Comparison of ENCODE assay signal across 1 cellular context in the genomic region with DNA sequence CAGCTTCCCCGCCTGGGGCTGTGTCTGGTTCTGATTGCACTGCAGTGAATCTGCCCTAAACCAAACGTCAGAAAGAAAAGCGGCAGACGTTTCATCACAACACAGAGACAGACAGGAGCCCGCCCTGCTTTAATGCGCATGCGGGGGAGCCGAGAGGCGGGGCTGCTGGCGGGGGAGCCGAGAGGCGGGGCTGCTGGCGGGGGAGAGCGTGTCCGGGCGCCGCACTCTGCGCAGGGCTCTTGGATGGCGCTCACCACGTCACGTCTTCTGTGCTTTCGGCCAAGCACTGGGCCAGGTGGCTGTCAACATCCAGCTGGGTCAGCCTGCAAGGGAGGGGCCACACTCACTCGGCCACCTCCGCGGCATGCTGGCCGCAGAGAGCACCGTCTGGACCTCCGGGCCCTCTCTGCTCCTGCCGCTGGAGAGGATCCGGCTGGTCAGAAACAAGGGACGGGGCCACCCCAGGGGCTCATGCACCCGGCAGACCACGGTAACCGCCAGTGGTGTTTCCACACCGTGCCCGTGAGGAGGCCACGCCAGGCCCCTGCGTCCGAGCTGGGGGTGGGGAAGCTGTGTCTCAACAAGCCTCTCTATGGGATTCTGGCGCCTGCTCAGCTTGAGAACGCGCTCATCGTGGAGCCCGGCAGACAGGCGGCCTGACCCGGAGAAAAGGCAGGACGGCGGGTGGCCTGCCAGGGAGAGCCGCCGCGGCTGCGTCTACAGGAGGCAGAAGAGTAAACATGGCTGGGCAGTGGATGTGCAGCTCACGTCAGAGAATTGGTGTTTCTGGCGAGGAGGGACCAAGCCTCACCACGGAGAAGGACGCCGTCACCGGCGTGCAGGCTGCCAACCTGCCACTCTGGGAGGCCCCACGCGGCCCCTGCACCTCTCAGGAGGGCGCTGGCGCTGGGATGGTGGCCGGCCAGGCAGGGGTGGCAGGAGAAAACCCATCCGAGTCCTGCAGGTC.
TF ChIP-seq lines count a peak whose summit lies in the region.

No MANE protein-coding gene starts in this region.

TF ChIP-seq in HepG2, 621 proteins besides CTCF, POLR2A, EP300 and RAD21 (continued from another document and continues in another):
- TF ChIP-seq, protein P1, sequence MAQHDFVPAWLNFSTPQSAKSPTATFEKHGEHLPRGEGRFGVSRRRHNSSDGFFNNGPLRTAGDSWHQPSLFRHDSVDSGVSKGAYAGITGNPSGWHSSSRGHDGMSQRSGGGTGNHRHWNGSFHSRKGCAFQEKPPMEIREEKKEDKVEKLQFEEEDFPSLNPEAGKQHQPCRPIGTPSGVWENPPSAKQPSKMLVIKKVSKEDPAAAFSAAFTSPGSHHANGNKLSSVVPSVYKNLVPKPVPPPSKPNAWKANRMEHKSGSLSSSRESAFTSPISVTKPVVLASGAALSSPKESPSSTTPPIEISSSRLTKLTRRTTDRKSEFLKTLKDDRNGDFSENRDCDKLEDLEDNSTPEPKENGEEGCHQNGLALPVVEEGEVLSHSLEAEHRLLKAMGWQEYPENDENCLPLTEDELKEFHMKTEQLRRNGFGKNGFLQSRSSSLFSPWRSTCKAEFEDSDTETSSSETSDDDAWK (CRISPR knock-in tag; IDR thresholded peaks at IDR 0.05): no peak
- no peak for TF ChIP-seq IRF9 (CRISPR knock-in tag; IDR thresholded peaks at IDR 0.05; ENCODE audit: borderline replicate concordance)
- TF ChIP-seq MXD1 (CRISPR knock-in tag; IDR thresholded peaks at IDR 0.05): peak; percentile 78; the same call in 1 of the 2 replicates
- TF ChIP-seq HIVEP1 (CRISPR knock-in tag; IDR thresholded peaks at IDR 0.05): no peak; the same call in none of the 2 replicates
- TF ChIP-seq HCFC1 (IDR thresholded peaks at IDR 0.05; ENCODE audit: low read depth, low read length): no peak
- peak; percentile 84; the same call in 1 of the 2 replicates for TF ChIP-seq HOXA3 (CRISPR knock-in tag; IDR thresholded peaks at IDR 0.05)
- no peak for TF ChIP-seq PRDM4 (CRISPR knock-in tag; IDR thresholded peaks at IDR 0.05; ENCODE audit: borderline replicate concordance)
- no peak for TF ChIP-seq TSC22D2 (CRISPR knock-in tag; IDR thresholded peaks at IDR 0.05; ENCODE audit: borderline replicate concordance)
- TF ChIP-seq MATR3 (CRISPR knock-in tag; IDR thresholded peaks at IDR 0.05): no peak
- TF ChIP-seq HNF4G (IDR thresholded peaks at IDR 0.05; ENCODE audit: borderline replicate concordance, low read depth, low read length): no peak
- TF ChIP-seq HNF4G (CRISPR knock-in tag; IDR thresholded peaks at IDR 0.05; ENCODE audit: borderline replicate concordance, low read depth): no peak
- no peak for TF ChIP-seq AFF4 (CRISPR knock-in tag; IDR thresholded peaks at IDR 0.05)
- TF ChIP-seq, protein P2, sequence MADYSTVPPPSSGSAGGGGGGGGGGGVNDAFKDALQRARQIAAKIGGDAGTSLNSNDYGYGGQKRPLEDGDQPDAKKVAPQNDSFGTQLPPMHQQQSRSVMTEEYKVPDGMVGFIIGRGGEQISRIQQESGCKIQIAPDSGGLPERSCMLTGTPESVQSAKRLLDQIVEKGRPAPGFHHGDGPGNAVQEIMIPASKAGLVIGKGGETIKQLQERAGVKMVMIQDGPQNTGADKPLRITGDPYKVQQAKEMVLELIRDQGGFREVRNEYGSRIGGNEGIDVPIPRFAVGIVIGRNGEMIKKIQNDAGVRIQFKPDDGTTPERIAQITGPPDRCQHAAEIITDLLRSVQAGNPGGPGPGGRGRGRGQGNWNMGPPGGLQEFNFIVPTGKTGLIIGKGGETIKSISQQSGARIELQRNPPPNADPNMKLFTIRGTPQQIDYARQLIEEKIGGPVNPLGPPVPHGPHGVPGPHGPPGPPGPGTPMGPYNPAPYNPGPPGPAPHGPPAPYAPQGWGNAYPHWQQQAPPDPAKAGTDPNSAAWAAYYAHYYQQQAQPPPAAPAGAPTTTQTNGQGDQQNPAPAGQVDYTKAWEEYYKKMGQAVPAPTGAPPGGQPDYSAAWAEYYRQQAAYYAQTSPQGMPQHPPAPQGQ (CRISPR knock-in tag; IDR thresholded peaks at IDR 0.05; ENCODE audit: borderline replicate concordance): no peak
- TF ChIP-seq HNF4A (CRISPR knock-in tag; IDR thresholded peaks at IDR 0.05): no peak
- TF ChIP-seq TFDP1 (CRISPR knock-in tag; IDR thresholded peaks at IDR 0.05; ENCODE audit: borderline replicate concordance): peak; percentile 40; the same call in 1 of the 2 replicates
- TF ChIP-seq ZNF512B (CRISPR knock-in tag; IDR thresholded peaks at IDR 0.05; ENCODE audit: borderline replicate concordance): no peak
- peak; percentile 65 for TF ChIP-seq POLR2AphosphoS5 (IDR thresholded peaks at IDR 0.05; ENCODE audit: low read depth, low read length)
- TF ChIP-seq GFI1 (CRISPR knock-in tag; IDR thresholded peaks at IDR 0.05; ENCODE audit: borderline replicate concordance): no peak
- no peak for TF ChIP-seq ZNF703 (CRISPR knock-in tag; IDR thresholded peaks at IDR 0.05; ENCODE audit: borderline replicate concordance)
- no peak for TF ChIP-seq GATA4 (IDR thresholded peaks at IDR 0.05; ENCODE audit: borderline replicate concordance, low read depth)
- TF ChIP-seq, protein P3, sequence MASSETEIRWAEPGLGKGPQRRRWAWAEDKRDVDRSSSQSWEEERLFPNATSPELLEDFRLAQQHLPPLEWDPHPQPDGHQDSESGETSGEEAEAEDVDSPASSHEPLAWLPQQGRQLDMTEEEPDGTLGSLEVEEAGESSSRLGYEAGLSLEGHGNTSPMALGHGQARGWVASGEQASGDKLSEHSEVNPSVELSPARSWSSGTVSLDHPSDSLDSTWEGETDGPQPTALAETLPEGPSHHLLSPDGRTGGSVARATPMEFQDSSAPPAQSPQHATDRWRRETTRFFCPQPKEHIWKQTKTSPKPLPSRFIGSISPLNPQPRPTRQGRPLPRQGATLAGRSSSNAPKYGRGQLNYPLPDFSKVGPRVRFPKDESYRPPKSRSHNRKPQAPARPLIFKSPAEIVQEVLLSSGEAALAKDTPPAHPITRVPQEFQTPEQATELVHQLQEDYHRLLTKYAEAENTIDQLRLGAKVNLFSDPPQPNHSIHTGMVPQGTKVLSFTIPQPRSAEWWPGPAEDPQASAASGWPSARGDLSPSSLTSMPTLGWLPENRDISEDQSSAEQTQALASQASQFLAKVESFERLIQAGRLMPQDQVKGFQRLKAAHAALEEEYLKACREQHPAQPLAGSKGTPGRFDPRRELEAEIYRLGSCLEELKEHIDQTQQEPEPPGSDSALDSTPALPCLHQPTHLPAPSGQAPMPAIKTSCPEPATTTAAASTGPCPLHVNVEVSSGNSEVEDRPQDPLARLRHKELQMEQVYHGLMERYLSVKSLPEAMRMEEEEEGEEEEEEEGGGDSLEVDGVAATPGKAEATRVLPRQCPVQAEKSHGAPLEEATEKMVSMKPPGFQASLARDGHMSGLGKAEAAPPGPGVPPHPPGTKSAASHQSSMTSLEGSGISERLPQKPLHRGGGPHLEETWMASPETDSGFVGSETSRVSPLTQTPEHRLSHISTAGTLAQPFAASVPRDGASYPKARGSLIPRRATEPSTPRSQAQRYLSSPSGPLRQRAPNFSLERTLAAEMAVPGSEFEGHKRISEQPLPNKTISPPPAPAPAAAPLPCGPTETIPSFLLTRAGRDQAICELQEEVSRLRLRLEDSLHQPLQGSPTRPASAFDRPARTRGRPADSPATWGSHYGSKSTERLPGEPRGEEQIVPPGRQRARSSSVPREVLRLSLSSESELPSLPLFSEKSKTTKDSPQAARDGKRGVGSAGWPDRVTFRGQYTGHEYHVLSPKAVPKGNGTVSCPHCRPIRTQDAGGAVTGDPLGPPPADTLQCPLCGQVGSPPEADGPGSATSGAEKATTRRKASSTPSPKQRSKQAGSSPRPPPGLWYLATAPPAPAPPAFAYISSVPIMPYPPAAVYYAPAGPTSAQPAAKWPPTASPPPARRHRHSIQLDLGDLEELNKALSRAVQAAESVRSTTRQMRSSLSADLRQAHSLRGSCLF (CRISPR knock-in tag; IDR thresholded peaks at IDR 0.05; ENCODE audit: borderline replicate concordance): no peak
- TF ChIP-seq ZSCAN5A (CRISPR knock-in tag; IDR thresholded peaks at IDR 0.05; ENCODE audit: borderline replicate concordance): no peak; the same call in 1 of the 2 replicates
- no peak for TF ChIP-seq SCMH1 (CRISPR knock-in tag; IDR thresholded peaks at IDR 0.05; ENCODE audit: borderline replicate concordance)
